14 cellular contexts compared by ENCODE assay signal in the genomic region with DNA sequence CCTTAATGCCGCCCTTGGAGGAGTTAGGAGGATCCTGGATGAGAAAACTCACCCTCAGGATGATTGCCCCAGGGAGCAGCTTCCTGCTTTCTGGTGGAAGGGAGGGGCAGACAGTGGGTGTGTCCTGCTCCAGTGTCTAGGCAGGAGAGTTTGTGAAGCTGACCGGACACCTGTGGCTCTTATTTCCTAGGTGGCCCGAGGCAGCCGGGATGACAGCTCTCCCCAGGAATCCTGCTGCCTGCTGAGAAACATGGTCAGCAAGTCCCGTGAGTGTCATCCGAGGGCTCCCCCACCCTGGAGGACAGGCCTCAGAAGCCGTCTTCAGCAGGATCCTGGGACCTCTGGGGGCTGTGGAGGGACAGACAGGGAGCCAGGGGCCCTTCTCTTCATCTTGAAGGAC. TPM values are rescaled to one million over a fixed set of nuclear protein-coding genes. Genes with fewer than 3 reads are reported as not detected.
DNase-seq lines count a peak whose midpoint lies in the region; ATAC-seq and TF ChIP-seq lines count a peak whose summit lies in the region.
"Had no signal": no experiment of that assay in that cellular context is flagged by ENCODE, and none has a peak within 500 bp of the region (broad histone marks: within the 10 kb centered on the region; RNA-seq: fewer than 3 reads in every experiment).

No MANE protein-coding gene starts in this region.

- peak; percentile 88 to 89 for DNase-seq in T47D (ENCODE audit: low read depth in 1 of 2, low spot score in 1 of 2)
- peak; percentile 68 for DNase-seq in kidney tubule cell (ENCODE audit: low spot score)
- peak; percentile 73 for DNase-seq in transverse colon
- no peak for DNase-seq in DMS79 (lab: John Stamatoyannopoulos, UW)
- no peak for DNase-seq in NCI-H2107 (lab: John Stamatoyannopoulos, UW)
- DNase-seq: amniotic stem cell, EL, HFFc6, hippocampal formation, NCI-H1092, tibial artery had no signal

- H3K4me3 ChIP-seq in HUES6 (ENCODE audit: low read depth, low read length), result no peak overlapping the region
- peak overlapping the region in 1 of 4 donors; percentile 37 for H3K4me3 ChIP-seq in transverse colon
- H3K4me3 ChIP-seq: tibial artery had no signal

- H3K27ac ChIP-seq in HUES6 (ENCODE audit: low read depth, low read length), result no peak overlapping the region
- H3K27ac ChIP-seq in transverse colon, result peak overlapping the region; percentile 21 to 58 (median 49)
- H3K27ac ChIP-seq: C4-2B, tibial artery had no signal

- H3K9me3 ChIP-seq in HUES6 (ENCODE audit: control insufficient read depth, insufficient read depth, low read depth, low read length) (no peaks in the 10 kb centered on the region), transverse colon (no peaks in the 10 kb centered on the region)
- H3K9me3 ChIP-seq: tibial artery had no signal

- ATAC-seq in HG02885 (IDR thresholded peaks at IDR 0.05; ENCODE audit: poor library complexity, unreplicated experiment), result no peak

- in situ Hi-C loops in T47D (cut with HindIII; ENCODE audit: low pct_unique_long_range_greater_than_20kb, low sequenced_read_pairs) (no loop called here), transverse colon (cut with MboI; ENCODE audit: low pct_ligation_motif_present in 1 of 4, low pct_unique_long_range_greater_than_20kb in 1 of 4, low sequenced_read_pairs in 3 of 4) (loop anchor here in 1 of 4 donors (25.0 kb wide), 1 partner anchor 94 kb away; a partner anchor contains a TSS)

- WGBS in transverse colon (ENCODE audit: low coverage in 1 of 2), 2 donors, result 67 to 68% methylated on average over 3 to 7 of the region's 7 CpGs

- H3K36me3 ChIP-seq in HUES6 (ENCODE audit: control insufficient read depth, insufficient read depth, low read length) (peaks cover 25% of the 10 kb centered on the region; the same call in 1 of the 2 replicates), transverse colon (no peaks in the 10 kb centered on the region)

- TF ChIP-seq POLR2A in transverse colon (IDR thresholded peaks at IDR 0.05), result peak; percentile 64

- intact Hi-C loops in transverse colon (cut with DNase I; ENCODE audit: low total_unique reads), result no loop called here

- TF ChIP-seq EP300 in transverse colon (IDR thresholded peaks at IDR 0.05; ENCODE audit: low read depth), result no peak

- no peak for TF ChIP-seq CTCF in transverse colon (IDR thresholded peaks at IDR 0.05)

- peak overlapping the region; percentile 8 for H3K9ac ChIP-seq in HUES6 (ENCODE audit: low read length)

- peaks cover 33% of the 10 kb centered on the region for H3K4me1 ChIP-seq in HUES6 (ENCODE audit: control insufficient read depth, insufficient read depth, low read length)
- H3K4me1 ChIP-seq in transverse colon, result peaks cover 0 to 31% (median 9%) of the 10 kb centered on the region in 4 donors

- H3K27me3 ChIP-seq in HUES6 (ENCODE audit: control insufficient read depth, insufficient read depth, low read length), result no peaks in the 10 kb centered on the region
- no peaks in the 10 kb centered on the region for H3K27me3 ChIP-seq in transverse colon
- H3K27me3 ChIP-seq: tibial artery had no signal

RNA-seq across cellular contexts. Expression of a gene that starts 50.4 kb away (rescaled TPM):
- 100 to 1,000 TPM in 3 of 4 donors, 10 to 100 TPM in 1; 26.1 to 206 (median 166) TPM for total RNA-seq in transverse colon

Comparison
In these comparisons a context has a peak if more than half of its experiments do, and no peak if none do; other contexts are left out.
1. DNase-seq: peak in T47D (2 of 2), kidney tubule cell (single experiment) and transverse colon (single experiment); none in DMS79 (single experiment) and NCI-H2107 (single experiment).